Comparison of ENCODE assay signal across 19 cellular contexts in genomic region chr9:134789168-134789567, GRCh38.
DNase-seq lines count a peak whose midpoint lies in the region; ATAC-seq and TF ChIP-seq lines count a peak whose summit lies in the region.
"Had no signal": no experiment of that assay in that cellular context is flagged by ENCODE, and none has a peak within 500 bp of the region (broad histone marks: within the 10 kb centered on the region; RNA-seq: fewer than 3 reads in every experiment).

No MANE protein-coding gene starts in this region.

- 32 to 46% (median 40%) methylated on average over 8 of the region's 8 CpGs for WGBS in heart left ventricle, 4 donors
- 66 to 82% methylated on average over 8 of the region's 8 CpGs for WGBS in tibial nerve, 2 donors

- H3K4me1 Mint-ChIP-seq in mesothelial cell of epicardium, result peaks cover 2% of the 10 kb centered on the region

- ATAC-seq in Right ventricle myocardium inferior (peak; percentile 65), heart left ventricle (peak; percentile 67 to 80 (median 77)), HG03457 (IDR thresholded peaks at IDR 0.05; ENCODE audit: unreplicated experiment) (no peak), HG03571 (IDR thresholded peaks at IDR 0.05; ENCODE audit: unreplicated experiment) (no peak)

- peaks cover 0 to 29% (median 22%) of the 10 kb centered on the region in 12 donors for H3K4me1 ChIP-seq in heart left ventricle
- peaks cover 0 to 19% (median 3%) of the 10 kb centered on the region in 4 donors for H3K4me1 ChIP-seq in tibial nerve

- H3K4me3 Mint-ChIP-seq in mesothelial cell of epicardium, result no peak overlapping the region

- DNase-seq in Right ventricle myocardium inferior (ENCODE audit: missing footprints) (peak; percentile 72), cardiac septum (ENCODE audit: low spot score) (no peak), heart left ventricle (peak in 4 of 5 donors; percentile 53 to 85 (median 68)), mesothelial cell of epicardium (ENCODE audit: low spot score in 2 of 2, unreplicated experiment in 2 of 2) (no peak), tibial nerve (ENCODE audit: low spot score in 2 of 2) (no peak), GM10266 (ENCODE audit: extremely low spot score) (no peak)
- DNase-seq: AML-193, GOT3, KBM-7, NCI-H1417, NCI-H187, NCI-H2107, NCI-H510A, NCI-H748 treated with DMSO at 0.1 percent for 48 hours, SIG-M5 had no signal

- H3K27ac ChIP-seq in heart left ventricle (peak overlapping the region in 10 of 12 donors; percentile 21 to 76 (median 48)), tibial nerve (peak overlapping the region in 1 of 4 donors; percentile 21)
- H3K27ac ChIP-seq: 22Rv1, C4-2B had no signal

- TF ChIP-seq POLR2A in heart left ventricle (IDR thresholded peaks at IDR 0.05) (no peak), tibial nerve (IDR thresholded peaks at IDR 0.05) (no peak)

- H3K27ac Mint-ChIP-seq in mesothelial cell of epicardium, result peak overlapping the region; percentile 71

- TF ChIP-seq EP300 in tibial nerve (IDR thresholded peaks at IDR 0.05), result no peak

- H3K36me3 ChIP-seq in heart left ventricle (peaks cover 0 to 31% (median 5%) of the 10 kb centered on the region in 9 donors), tibial nerve (peaks cover 0 to 74% (median 4%) of the 10 kb centered on the region in 3 donors)

- H3K27me3 ChIP-seq in heart left ventricle, result no peaks in the 10 kb centered on the region
- no peaks in the 10 kb centered on the region for H3K27me3 ChIP-seq in tibial nerve

- no peak overlapping the region for H3K4me3 ChIP-seq in heart left ventricle
- no peak overlapping the region for H3K4me3 ChIP-seq in tibial nerve

- H3K27me3 Mint-ChIP-seq in mesothelial cell of epicardium (ENCODE audit: low read depth), result no peaks in the 10 kb centered on the region

- peaks cover 26% of the 10 kb centered on the region for H3K36me3 Mint-ChIP-seq in mesothelial cell of epicardium

- intact Hi-C loops in Right ventricle myocardium inferior (cut with DNase I), result no loop called here
- intact Hi-C loops in cardiac septum (cut with DNase I), result loop anchor here (10.0 kb wide), 1 partner anchor 296 kb away; the partner anchor contains the start of gene OLFM1
- intact Hi-C loops in heart left ventricle (cut with DNase I), result loop anchor here in 5 of 10 donors (10.0 kb wide), 4 partner anchors 106 to 626 kb away; no protein-coding TSS in a partner anchor

- TF ChIP-seq CTCF in heart left ventricle (IDR thresholded peaks at IDR 0.05) (no peak), mesothelial cell of epicardium (IDR thresholded peaks at IDR 0.05; ENCODE audit: unreplicated experiment) (no peak), tibial nerve (IDR thresholded peaks at IDR 0.05) (no peak), GM10266 (IDR thresholded peaks at IDR 0.05; ENCODE audit: control insufficient read depth, insufficient read depth, low read depth, missing control alignments) (no peak)

- H3K9me3 ChIP-seq in heart left ventricle (no peaks in the 10 kb centered on the region), tibial nerve (no peaks in the 10 kb centered on the region)

- H3K9me3 Mint-ChIP-seq in mesothelial cell of epicardium, result no peaks in the 10 kb centered on the region

Comparison
In these comparisons a context has a peak if more than half of its experiments do, and no peak if none do; other contexts are left out.
1. DNase-seq: peak in Right ventricle myocardium inferior (single experiment) and heart left ventricle (4 of 5); none in cardiac septum (single experiment), mesothelial cell of epicardium (0 of 2), tibial nerve (0 of 2) and GM10266 (single experiment).
2. ATAC-seq: peak in Right ventricle myocardium inferior (single experiment) and heart left ventricle (4 of 4); none in HG03457 (single experiment) and HG03571 (single experiment).